In genomic region chr1:101137144-101138126, GRCh38 we compare ENCODE assay signal across 9 cellular contexts.
DNase-seq lines count a peak whose midpoint lies in the region; ATAC-seq, FAIRE-seq and TF ChIP-seq lines count a peak whose summit lies in the region.
"Had no signal": no experiment of that assay in that cellular context is flagged by ENCODE, and none has a peak within 500 bp of the region (broad histone marks: within the 10 kb centered on the region; RNA-seq: fewer than 3 reads in every experiment).

No MANE protein-coding gene starts in this region.

- no peaks in the 10 kb centered on the region for H4K20me1 ChIP-seq in Loucy (ENCODE audit: insufficient read depth, low read length, poor library complexity, severe bottlenecking)

- H3K4me2 ChIP-seq in Loucy (ENCODE audit: low read depth, low read length, poor library complexity, severe bottlenecking): no peak overlapping the region

- WGBS in right cardiac atrium: 35% methylated on average over 5 of the region's 5 CpGs
- 34 to 40% (median 37%) methylated on average over 5 of the region's 5 CpGs for WGBS in small intestine, 3 donors

- no peak overlapping the region for H3K4me3 ChIP-seq in right cardiac atrium (ENCODE audit: low read length)
- no peak overlapping the region for H3K4me3 ChIP-seq in Loucy (ENCODE audit: low read length, poor library complexity, severe bottlenecking)
- H3K4me3 ChIP-seq in small intestine (ENCODE audit: low read depth in 1 of 2, low read length in 2 of 2): no peak overlapping the region

- H3K9ac ChIP-seq in Loucy (ENCODE audit: low read depth, low read length, poor library complexity, severe bottlenecking): no peak overlapping the region

- no peak for TF ChIP-seq CTCF in Loucy (conservative IDR thresholded peaks at IDR 0.05; ENCODE audit: low read length)

- ATAC-seq in right cardiac atrium: peak; percentile 50 to 59
- no peak for ATAC-seq in left ventricle myocardium superior
- peak; percentile 85 for ATAC-seq in effector memory CD8-positive, alpha-beta T cell (replicated peaks)
- ATAC-seq in GM19035 (IDR thresholded peaks at IDR 0.05; ENCODE audit: unreplicated experiment): no peak

- H3K9me3 ChIP-seq in right cardiac atrium (ENCODE audit: control insufficient read depth, low read length) (no peaks in the 10 kb centered on the region), Loucy (ENCODE audit: insufficient read depth, low read depth, low read length) (no peaks in the 10 kb centered on the region), small intestine (ENCODE audit: control insufficient read depth, low read depth) (no peaks in the 10 kb centered on the region)

- FAIRE-seq in small intestine (lab: Jason Lieb, UNC): no peak
- FAIRE-seq: TTC549 had no signal

- no peak for DNase-seq in right cardiac atrium
- no peak for DNase-seq in left ventricle myocardium superior
- DNase-seq in effector memory CD8-positive, alpha-beta T cell: no peak
- DNase-seq in mucosa of gallbladder (ENCODE audit: low spot score): no peak
- DNase-seq in small intestine: no peak
- no peak for DNase-seq in NCI-H1048 (lab: John Stamatoyannopoulos, UW)

- no peaks in the 10 kb centered on the region for H3K36me3 ChIP-seq in Loucy (ENCODE audit: insufficient read depth, low read length)
- no peaks in the 10 kb centered on the region for H3K36me3 ChIP-seq in small intestine (ENCODE audit: control insufficient read depth in 2 of 2, insufficient read depth in 2 of 2, low read length in 2 of 2)

- no peaks in the 10 kb centered on the region for H3K9me3 Mint-ChIP-seq in effector memory CD8-positive, alpha-beta T cell

- H3K79me2 ChIP-seq in Loucy (ENCODE audit: insufficient read depth, low read length): no peaks in the 10 kb centered on the region

- H3K27me3 Mint-ChIP-seq in effector memory CD8-positive, alpha-beta T cell: no peaks in the 10 kb centered on the region

- H3K27ac Mint-ChIP-seq in effector memory CD8-positive, alpha-beta T cell: peak overlapping the region; percentile 94 to 97

- H3K36me3 Mint-ChIP-seq in effector memory CD8-positive, alpha-beta T cell (ENCODE audit: insufficient read depth): no peaks in the 10 kb centered on the region

- intact Hi-C loops in right cardiac atrium (cut with DNase I) (loop anchor here (5.0 to 10.0 kb wide), 4 partner anchors 97 to 150 kb away; partner anchors contain the start of gene S1PR1 (in 3 of the 4)), left ventricle myocardium superior (cut with micrococcal nuclease) (loop anchor here (10.0 kb wide), 1 partner anchor 107 kb away; no protein-coding TSS in a partner anchor)

- no peaks in the 10 kb centered on the region for H3F3A ChIP-seq in Loucy (ENCODE audit: low read depth)

- peak overlapping the region; percentile 16; the same call in 1 of the 2 replicates for H2AFZ ChIP-seq in Loucy (ENCODE audit: low read length)

- H3K4me1 Mint-ChIP-seq in effector memory CD8-positive, alpha-beta T cell (ENCODE audit: low read depth in 2 of 2): peaks cover 34 to 35% of the 10 kb centered on the region in 2 donors

- H3K27me3 ChIP-seq in right cardiac atrium (ENCODE audit: control insufficient read depth, insufficient read depth) (no peaks in the 10 kb centered on the region), Loucy (ENCODE audit: insufficient read depth, low read length, poor library complexity, severe bottlenecking) (no peaks in the 10 kb centered on the region), small intestine (ENCODE audit: control insufficient read depth in 2 of 2, insufficient read depth in 2 of 2, low read length in 2 of 2) (no peaks in the 10 kb centered on the region)

- H3K27ac ChIP-seq in right cardiac atrium (ENCODE audit: low read length) (no peak overlapping the region), small intestine (ENCODE audit: low read depth in 1 of 2, low read length in 1 of 2) (no peak overlapping the region)

- peak overlapping the region; percentile 68 to 80 for H3K4me3 Mint-ChIP-seq in effector memory CD8-positive, alpha-beta T cell

- H3K4me1 ChIP-seq in right cardiac atrium (ENCODE audit: control insufficient read depth, insufficient read depth, low read length) (peaks cover 2% of the 10 kb centered on the region), Loucy (ENCODE audit: insufficient read depth, low read length, poor library complexity, severe bottlenecking) (peaks cover 20% of the 10 kb centered on the region), small intestine (ENCODE audit: control insufficient read depth in 2 of 2, insufficient read depth in 1 of 2, low read depth in 1 of 2, low read length in 1 of 2) (no peaks in the 10 kb centered on the region)

- H3K9me2 ChIP-seq in Loucy (replicated peaks; ENCODE audit: low read depth, low read length): no peaks in the 10 kb centered on the region

Comparison
In these comparisons a context has a peak if more than half of its experiments do, and no peak if none do; other contexts are left out.
1. ATAC-seq: peak in right cardiac atrium (2 of 2) and effector memory CD8-positive, alpha-beta T cell (single experiment); none in left ventricle myocardium superior (single experiment) and GM19035 (single experiment).